8 cellular contexts compared by ENCODE assay signal in genomic region chr5:132747064-132747692, GRCh38. TPM values are rescaled to one million over a fixed set of nuclear protein-coding genes. Genes with fewer than 3 reads are reported as not detected.
DNase-seq lines count a peak whose midpoint lies in the region; ATAC-seq, FAIRE-seq and TF ChIP-seq lines count a peak whose summit lies in the region.

TSS of gene CCNI2 (plus strand) at chr5:132747426. CDS start at chr5:132747496, 70 bp downstream.

- POLR2A ChIA-PET in activated CD4-positive, alpha-beta memory T cell treated with anti-CD3 and anti-CD28 coated beads, Interleukin-2, amount 10 ng/mL, durations not matched to agents 7 days and 5 days (lab: Charles Lee): interaction anchor here (0.8 to 3.7 kb wide), 12 partner anchors 10 to 190 kb away, joined by 3 to 43 read pairs (median 5); partner anchors contain the start of genes IL4, KIF3A, RAD50 and SEPTIN8

- peak; percentile 54 for DNase-seq in GM12865 (ENCODE audit: low read depth)
- DNase-seq in activated CD4-positive, alpha-beta memory T cell treated with anti-CD3 and anti-CD28 coated beads, Interleukin-2, amount 10 ng/mL, durations not matched to agents 7 days and 5 days: peak; percentile 67
- DNase-seq in endodermal cell: peak; percentile 80
- DNase-seq in substantia nigra (lab: John Stamatoyannopoulos, UW): peak in 5 of 49 donors; percentile 31 to 64 (median 38)
- DNase-seq in RCC 7860 (ENCODE audit: low spot score): no peak
- DNase-seq in NCI-H446 treated with DMSO at 0.1 percent for 48 hours (lab: John Stamatoyannopoulos, UW): no peak

- ATAC-seq in HG03159 (IDR thresholded peaks at IDR 0.05; ENCODE audit: unreplicated experiment): peak; percentile 37

- H3K36me3 ChIP-seq in endodermal cell (ENCODE audit: control insufficient read depth, insufficient read depth, low read length): no peaks in the 10 kb centered on the region

- H3K27ac ChIP-seq in endodermal cell (ENCODE audit: low read depth, low read length): no peak within 1 kb of the TSS
- peak within 1 kb of the TSS; percentile 74 for H3K27ac ChIP-seq in substantia nigra (ENCODE audit: low read depth, low read length, poor library complexity, severe bottlenecking)

- H3K36me3 Mint-ChIP-seq in activated CD4-positive, alpha-beta memory T cell treated with anti-CD3 and anti-CD28 coated beads, Interleukin-2, amount 10 ng/mL, durations not matched to agents 7 days and 5 days (ENCODE audit: low read depth): peaks cover 12% of the 10 kb centered on the region
- H3K36me3 Mint-ChIP-seq in endodermal cell (ENCODE audit: low read depth) (no peaks in the 10 kb centered on the region), nephron (ENCODE audit: low read depth) (no peaks in the 10 kb centered on the region)

- H3K27ac Mint-ChIP-seq in activated CD4-positive, alpha-beta memory T cell treated with anti-CD3 and anti-CD28 coated beads, Interleukin-2, amount 10 ng/mL, durations not matched to agents 7 days and 5 days: no peak within 1 kb of the TSS
- H3K27ac Mint-ChIP-seq in endodermal cell (no peak within 1 kb of the TSS), nephron (no peak within 1 kb of the TSS)

- no peak for FAIRE-seq in RCC 7860 (lab: Jason Lieb, UNC)

- no peaks in the 10 kb centered on the region for H3K9me3 Mint-ChIP-seq in activated CD4-positive, alpha-beta memory T cell treated with anti-CD3 and anti-CD28 coated beads, Interleukin-2, amount 10 ng/mL, durations not matched to agents 7 days and 5 days
- H3K9me3 Mint-ChIP-seq in endodermal cell (peaks cover 4% of the 10 kb centered on the region), nephron (no peaks in the 10 kb centered on the region)

- H3K4me3 ChIP-seq in GM12865 (ENCODE audit: low read depth, low read length) (peak within 1 kb of the TSS; percentile 77), endodermal cell (ENCODE audit: low read length) (peak within 1 kb of the TSS; percentile 70)

- no peaks in the 10 kb centered on the region for H3K4me1 ChIP-seq in endodermal cell (ENCODE audit: control insufficient read depth, insufficient read depth, low read length)

- CTCF ChIA-PET in activated CD4-positive, alpha-beta memory T cell treated with anti-CD3 and anti-CD28 coated beads, Interleukin-2, amount 10 ng/mL, durations not matched to agents 7 days and 5 days (lab: Charles Lee): interaction anchor here (0.8 to 4.0 kb wide), 21 partner anchors 10 to 337 kb away, joined by 3 to 53 read pairs (median 4); partner anchors contain the start of genes KIF3A and SHROOM1

- peak within 1 kb of the TSS; percentile 77 for H3K4me3 Mint-ChIP-seq in activated CD4-positive, alpha-beta memory T cell treated with anti-CD3 and anti-CD28 coated beads, Interleukin-2, amount 10 ng/mL, durations not matched to agents 7 days and 5 days
- H3K4me3 Mint-ChIP-seq in endodermal cell: peak within 1 kb of the TSS; percentile 38
- peak within 1 kb of the TSS; percentile 68 to 70 (median 70) for H3K4me3 Mint-ChIP-seq in nephron

- TF ChIP-seq CTCF in GM12865 (IDR thresholded peaks at IDR 0.05; ENCODE audit: insufficient read depth, low read depth, low read length, missing control alignments) (no peak), endodermal cell (conservative IDR thresholded peaks at IDR 0.05) (peak; percentile 29), nephron (IDR thresholded peaks at IDR 0.05; ENCODE audit: unreplicated experiment in 3 of 3) (no peak)

- H3K27me3 Mint-ChIP-seq in activated CD4-positive, alpha-beta memory T cell treated with anti-CD3 and anti-CD28 coated beads, Interleukin-2, amount 10 ng/mL, durations not matched to agents 7 days and 5 days: peaks cover 17% of the 10 kb centered on the region
- H3K27me3 Mint-ChIP-seq in endodermal cell (ENCODE audit: insufficient read depth) (peaks cover 80% of the 10 kb centered on the region), nephron (ENCODE audit: low read depth) (peaks cover 72% of the 10 kb centered on the region)

- H3K27me3 ChIP-seq in endodermal cell (ENCODE audit: control insufficient read depth, insufficient read depth, low read length, poor library complexity, severe bottlenecking): peaks cover 83% of the 10 kb centered on the region

- peaks cover 25% of the 10 kb centered on the region for H3K4me1 Mint-ChIP-seq in activated CD4-positive, alpha-beta memory T cell treated with anti-CD3 and anti-CD28 coated beads, Interleukin-2, amount 10 ng/mL, durations not matched to agents 7 days and 5 days
- H3K4me1 Mint-ChIP-seq in endodermal cell (no peaks in the 10 kb centered on the region), nephron (no peaks in the 10 kb centered on the region)

- WGBS in endodermal cell (ENCODE audit: insufficient coverage in 1 of 2, insufficient read length in 1 of 2), 2 experiments: 1 to 2% methylated on average over 18 to 61 of the region's 61 CpGs

- no peak within 1 kb of the TSS for H3K9ac ChIP-seq in endodermal cell (ENCODE audit: extremely low read depth, low read length, poor library complexity, severe bottlenecking)

- H3K9me3 ChIP-seq in endodermal cell (ENCODE audit: control insufficient read depth, low read length): peaks cover 2% of the 10 kb centered on the region

RNA-seq across cellular contexts. Expression of gene CCNI2, which starts in this region (rescaled TPM):
- total RNA-seq in activated CD4-positive, alpha-beta memory T cell treated with anti-CD3 and anti-CD28 coated beads, Interleukin-2, amount 10 ng/mL, durations not matched to agents 7 days and 5 days: 1 to 10 TPM; 6.4 to 6.7 TPM
- total RNA-seq in endodermal cell: 1 to 10 TPM; 1.2 to 1.3 TPM
- polyA plus RNA-seq in endodermal cell (2013, experiment 1 of 2): 0.21 TPM
- not detected for polyA plus RNA-seq in endodermal cell (2013, experiment 2 of 2)

Comparison
In these comparisons a context has a peak if more than half of its experiments do, and no peak if none do; other contexts are left out.
1. DNase-seq: peak in GM12865 (single experiment), activated CD4-positive, alpha-beta memory T cell treated with anti-CD3 and anti-CD28 coated beads, Interleukin-2, amount 10 ng/mL, durations not matched to agents 7 days and 5 days (single experiment) and endodermal cell (single experiment); none in RCC 7860 (single experiment) and NCI-H446 treated with DMSO at 0.1 percent for 48 hours (single experiment).
2. Peak in every context shown above with its lines, with median percentiles within 50 percentile points of each other: H3K4me3 Mint-ChIP-seq.